ENCODE assay signal across 7 cellular contexts in genomic region chr2:156589381-156590079, GRCh38.
DNase-seq lines count a peak whose midpoint lies in the region; ATAC-seq and TF ChIP-seq lines count a peak whose summit lies in the region.

No MANE protein-coding gene starts in this region.

- no peaks in the 10 kb centered on the region for H3K27me3 Mint-ChIP-seq in type B pancreatic cell

- peak; percentile 77 for ATAC-seq in HG03432 (IDR thresholded peaks at IDR 0.05; ENCODE audit: unreplicated experiment)

- TF ChIP-seq CTCF in type B pancreatic cell (conservative IDR thresholded peaks at IDR 0.05) = peak; percentile 71

- H3K36me3 Mint-ChIP-seq in type B pancreatic cell = no peaks in the 10 kb centered on the region

- in situ Hi-C loops in T47D (cut with HindIII; ENCODE audit: low pct_unique_long_range_greater_than_20kb, low sequenced_read_pairs) = no loop called here

- DNase-seq in EL = peak; percentile 43
- DNase-seq in GM19240 (ENCODE audit: insufficient read length, low spot score) = peak; percentile 12
- peak; percentile 54 for DNase-seq in NOMO-1 treated with DMSO at 0.1 percent for 48 hours (lab: John Stamatoyannopoulos, UW; ENCODE audit: unreplicated experiment)
- DNase-seq in T47D (ENCODE audit: low read depth in 1 of 2, low spot score in 1 of 2) = peak; percentile 9 to 56
- DNase-seq in kidney tubule cell (ENCODE audit: low spot score) = peak; percentile 58
- DNase-seq in type B pancreatic cell (ENCODE audit: extremely low spot score, unreplicated experiment) = no peak

- no peak overlapping the region for H3K4me3 Mint-ChIP-seq in type B pancreatic cell

- H3K27ac Mint-ChIP-seq in type B pancreatic cell = peak overlapping the region; percentile 54

- peaks cover 21% of the 10 kb centered on the region for H3K4me1 Mint-ChIP-seq in type B pancreatic cell (ENCODE audit: unreplicated experiment)

- H3K9me3 Mint-ChIP-seq in type B pancreatic cell = no peaks in the 10 kb centered on the region
